Comparison of ENCODE assay signal across 13 cellular contexts in the genomic region with DNA sequence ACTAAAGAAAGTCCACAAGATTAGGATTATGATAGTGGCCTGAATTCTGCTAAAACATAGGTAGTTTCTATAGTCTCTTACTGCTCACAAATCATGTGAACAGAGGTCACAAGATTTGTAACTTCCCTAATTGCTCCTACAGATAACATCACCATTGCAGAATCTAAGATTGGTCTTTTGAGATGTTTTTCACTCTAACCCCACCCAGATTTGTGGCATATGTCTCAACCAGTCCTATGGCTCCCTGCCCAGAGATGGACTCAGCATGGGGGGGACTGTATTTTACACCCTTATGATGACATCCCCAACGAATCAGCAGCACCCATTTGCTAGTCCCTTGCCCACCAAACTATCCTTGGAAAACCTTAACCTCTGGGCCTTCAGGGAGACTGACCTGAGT.
DNase-seq lines count a peak whose midpoint lies in the region; ATAC-seq, FAIRE-seq and TF ChIP-seq lines count a peak whose summit lies in the region.
"Had no signal": no experiment of that assay in that cellular context is flagged by ENCODE, and none has a peak within 500 bp of the region (broad histone marks: within the 10 kb centered on the region; RNA-seq: fewer than 3 reads in every experiment).

No MANE protein-coding gene starts in this region.

- peaks cover 2 to 5% of the 10 kb centered on the region in 2 donors for H3K9me3 Mint-ChIP-seq in activated T-cell treated with anti-CD3 and anti-CD28 coated beads, Interleukin-2, amount 50 U/mL, for 72 hours

- no peaks in the 10 kb centered on the region for H3K4me1 Mint-ChIP-seq in activated T-cell treated with anti-CD3 and anti-CD28 coated beads, Interleukin-2, amount 50 U/mL, for 72 hours (ENCODE audit: low read depth)

- no peak overlapping the region for H3K27ac Mint-ChIP-seq in activated T-cell treated with anti-CD3 and anti-CD28 coated beads, Interleukin-2, amount 50 U/mL, for 72 hours

- no peaks in the 10 kb centered on the region for H3K27me3 ChIP-seq in MG63
- H3K27me3 ChIP-seq in bronchial epithelial cell (ENCODE audit: control insufficient read depth, insufficient read depth, low read length), result no peaks in the 10 kb centered on the region
- H3K27me3 ChIP-seq: SJSA1, testis had no signal

- no peaks in the 10 kb centered on the region for H3K9me3 ChIP-seq in MG63
- H3K9me3 ChIP-seq: esophagus muscularis mucosa, SJSA1, testis had no signal

- FAIRE-seq in GM12891 (lab: Jason Lieb, UNC) (peak; percentile 40), bronchial epithelial cell (lab: Jason Lieb, UNC) (no peak)
- FAIRE-seq: islet of Langerhans had no signal

- no peaks in the 10 kb centered on the region for H3K36me3 ChIP-seq in MG63
- H3K36me3 ChIP-seq in bronchial epithelial cell (ENCODE audit: control insufficient read depth, insufficient read depth, low read length), result no peaks in the 10 kb centered on the region
- H3K36me3 ChIP-seq: esophagus muscularis mucosa, SJSA1 had no signal

- no peak for TF ChIP-seq POLR2A in GM12891 (IDR thresholded peaks at IDR 0.05; ENCODE audit: low read depth, low read length)

- H3K4me3 ChIP-seq in MG63 (no peak overlapping the region), bronchial epithelial cell (ENCODE audit: low read depth, low read length) (no peak overlapping the region), skeletal muscle cell (ENCODE audit: low read depth, low read length) (no peak overlapping the region)
- H3K4me3 ChIP-seq: esophagus muscularis mucosa, SJSA1, testis had no signal

- H3K36me3 Mint-ChIP-seq in activated T-cell treated with anti-CD3 and anti-CD28 coated beads, Interleukin-2, amount 50 U/mL, for 72 hours (ENCODE audit: insufficient read depth in 2 of 2), result no peaks in the 10 kb centered on the region

- H3K27me3 Mint-ChIP-seq in activated T-cell treated with anti-CD3 and anti-CD28 coated beads, Interleukin-2, amount 50 U/mL, for 72 hours (ENCODE audit: low read depth), result no peaks in the 10 kb centered on the region

- no peak for DNase-seq in GM12891 (ENCODE audit: insufficient read length, low spot score)
- peak; percentile 83 for DNase-seq in MG63
- DNase-seq in bronchial epithelial cell (ENCODE audit: low read depth), result peak; percentile 80
- DNase-seq in skeletal muscle cell (ENCODE audit: low read depth), result peak; percentile 71
- no peak for DNase-seq in HT-29 (ENCODE audit: low spot score)
- no peak for DNase-seq in activated T-cell treated with anti-CD3 and anti-CD28 coated beads, Interleukin-2, amount 50 U/mL, for 72 hours
- DNase-seq: activated CD4-positive, CD25-positive, alpha-beta regulatory T cell treated with anti-CD3 and anti-CD28 coated beads, Interleukin-2, amount 50 U/mL, for 72 hours; DND-41; testis had no signal

- ATAC-seq in activated T-cell treated with anti-CD3 and anti-CD28 coated beads, Interleukin-2, amount 50 U/mL, for 72 hours (replicated peaks in 1 of 2), result no peak
- no peak for ATAC-seq in GM18517 (IDR thresholded peaks at IDR 0.05; ENCODE audit: unreplicated experiment)

- H3K4me3 Mint-ChIP-seq in activated T-cell treated with anti-CD3 and anti-CD28 coated beads, Interleukin-2, amount 50 U/mL, for 72 hours, result no peak overlapping the region

- no peak for TF ChIP-seq CTCF in bronchial epithelial cell (IDR thresholded peaks at IDR 0.05; ENCODE audit: insufficient read depth, low read length, severe bottlenecking)

TF ChIP-seq in GM12891, 5 proteins besides CTCF, POLR2A, EP300 and RAD21:
- TF ChIP-seq SPI1 (IDR thresholded peaks at IDR 0.05; ENCODE audit: low read depth, low read length) (no peak), POLR2AphosphoS5 (IDR thresholded peaks at IDR 0.05; ENCODE audit: low read depth, low read length) (no peak)

Comparison
In these comparisons a context has a peak if more than half of its experiments do, and no peak if none do; other contexts are left out.
1. DNase-seq: peak in MG63 (single experiment), bronchial epithelial cell (single experiment) and skeletal muscle cell (single experiment); none in GM12891 (single experiment), HT-29 (single experiment) and activated T-cell treated with anti-CD3 and anti-CD28 coated beads, Interleukin-2, amount 50 U/mL, for 72 hours (0 of 2).